15 cellular contexts compared by ENCODE assay signal in the genomic region with DNA sequence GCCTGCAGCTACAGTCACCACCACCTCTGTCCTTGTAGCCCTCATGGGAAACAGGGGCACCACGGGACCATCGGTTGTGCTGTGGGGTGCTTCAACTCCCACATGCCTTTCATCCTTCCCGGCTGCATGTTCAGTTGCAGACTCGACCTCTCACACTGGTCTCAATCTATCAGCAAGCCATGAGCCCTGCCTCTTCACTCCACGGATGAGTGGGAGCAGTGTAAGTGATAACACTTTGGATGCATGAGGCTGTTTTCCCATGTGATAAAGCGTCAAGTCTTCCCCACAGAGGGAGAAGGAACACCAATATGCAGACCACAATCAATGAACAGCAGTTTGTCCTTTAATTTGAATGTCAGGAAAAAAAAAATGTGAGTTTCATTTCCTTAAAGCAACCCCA. TPM values are rescaled to one million over a fixed set of nuclear protein-coding genes. Genes with fewer than 3 reads are reported as not detected.
DNase-seq lines count a peak whose midpoint lies in the region; ATAC-seq and TF ChIP-seq lines count a peak whose summit lies in the region.
"Had no signal": no experiment of that assay in that cellular context is flagged by ENCODE, and none has a peak within 500 bp of the region (broad histone marks: within the 10 kb centered on the region; RNA-seq: fewer than 3 reads in every experiment).

No MANE protein-coding gene starts in this region.

- H3K4me3 Mint-ChIP-seq in neural progenitor cell, result no peak overlapping the region
- no peak overlapping the region for H3K4me3 Mint-ChIP-seq in natural killer cell treated with Interleukin-12 subunit alpha and Interleukin-12 subunit beta and Interleukin-15 and Interleukin-18, amount 100 ng/mL, for 72 hours

- no peak overlapping the region for H3K4me2 ChIP-seq in neural progenitor cell

- H3K27me3 ChIP-seq in left ventricle myocardium inferior (ENCODE audit: low read depth) (no peaks in the 10 kb centered on the region), neural progenitor cell (no peaks in the 10 kb centered on the region), testis (no peaks in the 10 kb centered on the region)

- no peaks in the 10 kb centered on the region for H3K79me2 ChIP-seq in neural progenitor cell (ENCODE audit: low read depth)

- H3K4me1 ChIP-seq in left ventricle myocardium inferior, result peaks cover 53% of the 10 kb centered on the region
- H3K4me1 ChIP-seq in neural progenitor cell, result peaks cover 28% of the 10 kb centered on the region
- H3K4me1 ChIP-seq in testis, result peaks cover 47% of the 10 kb centered on the region

- H2AFZ ChIP-seq in neural progenitor cell (replicated peaks), result no peak overlapping the region

- no peak for TF ChIP-seq POLR2A in testis (IDR thresholded peaks at IDR 0.05)

- intact Hi-C loops in left ventricle myocardium inferior (cut with micrococcal nuclease), result no loop called here
- intact Hi-C loops in Right ventricle myocardium inferior (cut with DNase I), result no loop called here
- intact Hi-C loops in testis (cut with DNase I; ENCODE audit: low total_unique reads), result no loop called here

- DNase-seq in left ventricle myocardium inferior, result no peak
- no peak for DNase-seq in Right ventricle myocardium inferior (ENCODE audit: missing footprints)
- peak; percentile 56 for DNase-seq in OCI-M1 (lab: John Stamatoyannopoulos, UW)
- DNase-seq in neural progenitor cell (ENCODE audit: low spot score), result no peak
- DNase-seq in testis, result peak; percentile 63
- no peak for DNase-seq in cerebellar cortex (ENCODE audit: low spot score)
- DNase-seq in stimulated activated CD4-positive, alpha-beta T cell treated with anti-CD3 and anti-CD28 coated beads, Interleukin-2, amount 100 ng/mL, for 48 hours, result no peak
- no peak for DNase-seq in natural killer cell treated with Interleukin-12 subunit alpha and Interleukin-12 subunit beta and Interleukin-15 and Interleukin-18, amount 100 ng/mL, for 72 hours (ENCODE audit: low spot score)
- DNase-seq: C1 segment of cervical spinal cord, GF-D8, Kasumi-1, NCI-H1930, NCI-H69 had no signal

- peak overlapping the region; percentile 69 for H3K27ac Mint-ChIP-seq in neural progenitor cell
- no peak overlapping the region for H3K27ac Mint-ChIP-seq in natural killer cell treated with Interleukin-12 subunit alpha and Interleukin-12 subunit beta and Interleukin-15 and Interleukin-18, amount 100 ng/mL, for 72 hours

- peaks cover 3% of the 10 kb centered on the region for H3K27me3 Mint-ChIP-seq in neural progenitor cell (ENCODE audit: insufficient read depth, low read depth)
- no peaks in the 10 kb centered on the region for H3K27me3 Mint-ChIP-seq in natural killer cell treated with Interleukin-12 subunit alpha and Interleukin-12 subunit beta and Interleukin-15 and Interleukin-18, amount 100 ng/mL, for 72 hours

- no peaks in the 10 kb centered on the region for H4K20me1 ChIP-seq in neural progenitor cell (ENCODE audit: low read depth)

- no peak overlapping the region for H3K9ac ChIP-seq in neural progenitor cell

- H3K4me1 Mint-ChIP-seq in neural progenitor cell, result peaks cover 43% of the 10 kb centered on the region
- H3K4me1 Mint-ChIP-seq in natural killer cell treated with Interleukin-12 subunit alpha and Interleukin-12 subunit beta and Interleukin-15 and Interleukin-18, amount 100 ng/mL, for 72 hours (ENCODE audit: low read depth in 2 of 2), result no peaks in the 10 kb centered on the region

- H3K9me3 ChIP-seq in left ventricle myocardium inferior (replicated peaks) (no peaks in the 10 kb centered on the region), neural progenitor cell (ENCODE audit: low read depth) (no peaks in the 10 kb centered on the region), testis (no peaks in the 10 kb centered on the region)

- H3K36me3 Mint-ChIP-seq in neural progenitor cell, result no peaks in the 10 kb centered on the region
- H3K36me3 Mint-ChIP-seq in natural killer cell treated with Interleukin-12 subunit alpha and Interleukin-12 subunit beta and Interleukin-15 and Interleukin-18, amount 100 ng/mL, for 72 hours, result no peaks in the 10 kb centered on the region

- TF ChIP-seq CTCF in left ventricle myocardium inferior (IDR thresholded peaks at IDR 0.05; ENCODE audit: borderline replicate concordance) (no peak), neural progenitor cell (IDR thresholded peaks at IDR 0.05) (no peak), testis (IDR thresholded peaks at IDR 0.05) (no peak)

- H3K27ac ChIP-seq in left ventricle myocardium inferior (replicated peaks) (peak overlapping the region; percentile 18), neural progenitor cell (no peak overlapping the region), testis (peak overlapping the region; percentile 16 to 61)
- H3K27ac ChIP-seq: SK-N-MC had no signal

- no peaks in the 10 kb centered on the region for H3K9me3 Mint-ChIP-seq in neural progenitor cell
- no peaks in the 10 kb centered on the region for H3K9me3 Mint-ChIP-seq in natural killer cell treated with Interleukin-12 subunit alpha and Interleukin-12 subunit beta and Interleukin-15 and Interleukin-18, amount 100 ng/mL, for 72 hours

- H3K36me3 ChIP-seq in left ventricle myocardium inferior (peaks cover under 1% of the 10 kb centered on the region), neural progenitor cell (no peaks in the 10 kb centered on the region), testis (ENCODE audit: low read depth, missing control alignments) (no peaks in the 10 kb centered on the region)

- 61 to 82% methylated on average over 4 to 6 of the region's 6 CpGs for WGBS in testis, 2 donors

- no peak for ATAC-seq in Right ventricle myocardium inferior
- no peak for ATAC-seq in natural killer cell treated with Interleukin-12 subunit alpha and Interleukin-12 subunit beta and Interleukin-15 and Interleukin-18, amount 100 ng/mL, for 72 hours

- peaks cover 5% of the 10 kb centered on the region for H3F3A ChIP-seq in neural progenitor cell (ENCODE audit: low read depth)

- H3K4me3 ChIP-seq in left ventricle myocardium inferior, result no peak overlapping the region
- H3K4me3 ChIP-seq in neural progenitor cell, result no peak overlapping the region
- H3K4me3 ChIP-seq in testis, result no peak overlapping the region
- H3K4me3 ChIP-seq: SK-N-MC had no signal

RNA-seq across cellular contexts. Expression of gene SERP2, which starts 12.2 kb away (rescaled TPM):
- total RNA-seq in left ventricle myocardium inferior (13.0 TPM), Right ventricle myocardium inferior (15.7 TPM), neural progenitor cell (ENCODE audit: low replicate concordance) (2.5 and 8.1 TPM in 2 replicates), testis (10 to 100 TPM; 23.5 to 31.4 TPM)
- polyA plus RNA-seq in testis (ENCODE audit: insufficient read depth, low read depth, low replicate concordance), result 59.2 TPM
- total RNA-seq in natural killer cell treated with Interleukin-12 subunit alpha and Interleukin-12 subunit beta and Interleukin-15 and Interleukin-18, amount 100 ng/mL, for 72 hours, result 1 to 10 TPM; 3.8 to 9.1 TPM
- total RNA-seq: H4 had no signal

Comparison
In these comparisons a context has a peak if more than half of its experiments do, and no peak if none do; other contexts are left out.
1. DNase-seq: peak in OCI-M1 (single experiment) and testis (single experiment); none in left ventricle myocardium inferior (single experiment), Right ventricle myocardium inferior (single experiment), neural progenitor cell (single experiment), cerebellar cortex (single experiment), stimulated activated CD4-positive, alpha-beta T cell treated with anti-CD3 and anti-CD28 coated beads, Interleukin-2, amount 100 ng/mL, for 48 hours (0 of 2) and natural killer cell treated with Interleukin-12 subunit alpha and Interleukin-12 subunit beta and Interleukin-15 and Interleukin-18, amount 100 ng/mL, for 72 hours (single experiment).